ENCODE assay signal across 10 cellular contexts in genomic region chr21:25999935-26000582, GRCh38.
A peak's percentile ranks its signal among the peaks of the same experiment; 100 is the strongest.
DNase-seq lines count a peak whose midpoint lies in the region; ATAC-seq lines count a peak whose summit lies in the region.
"Had no signal": no experiment of that assay in that cellular context is flagged by ENCODE, and none has a peak within 500 bp of the region (broad histone marks: within the 10 kb centered on the region; RNA-seq: fewer than 3 reads in every experiment).

No MANE protein-coding gene starts in this region.

- H3K36me3 Mint-ChIP-seq in T-helper 2 cell treated with Interferon-gamma antibody and Interleukin-4, amounts not matched to agents 5 μg/mL and 100 μg/mL, for 36 hours (ENCODE audit: low read depth), result no peaks in the 10 kb centered on the region
- H3K36me3 Mint-ChIP-seq in stimulated activated naive CD8-positive, alpha-beta T cell treated with anti-CD3 and anti-CD28 coated beads, Interleukin-15, Interleukin-2, amounts not matched to agents 100 ng/mL and 50 ng/mL, for 24 hours (ENCODE audit: low read depth), result no peaks in the 10 kb centered on the region

- DNase-seq in T-helper 2 cell treated with Interferon-gamma antibody and Interleukin-4, amounts not matched to agents 5 μg/mL and 100 μg/mL, for 36 hours (ENCODE audit: low spot score), result no peak
- DNase-seq in activated effector memory CD4-positive, alpha-beta T cell treated with Interleukin-2 at 50 U/mL for 16 hours, result peak; percentile 12
- peak; percentile 38 to 58 for DNase-seq in left colon
- DNase-seq: brain microvascular endothelial cell, mammary epithelial cell, NCI-H146 had no signal

- H3K27me3 Mint-ChIP-seq in T-helper 2 cell treated with Interferon-gamma antibody and Interleukin-4, amounts not matched to agents 5 μg/mL and 100 μg/mL, for 36 hours (ENCODE audit: low read depth), result no peaks in the 10 kb centered on the region
- H3K27me3 Mint-ChIP-seq in stimulated activated naive CD8-positive, alpha-beta T cell treated with anti-CD3 and anti-CD28 coated beads, Interleukin-15, Interleukin-2, amounts not matched to agents 100 ng/mL and 50 ng/mL, for 24 hours, result no peaks in the 10 kb centered on the region

- H3K9me3 Mint-ChIP-seq in T-helper 2 cell treated with Interferon-gamma antibody and Interleukin-4, amounts not matched to agents 5 μg/mL and 100 μg/mL, for 36 hours, result no peaks in the 10 kb centered on the region
- no peaks in the 10 kb centered on the region for H3K9me3 Mint-ChIP-seq in stimulated activated naive CD8-positive, alpha-beta T cell treated with anti-CD3 and anti-CD28 coated beads, Interleukin-15, Interleukin-2, amounts not matched to agents 100 ng/mL and 50 ng/mL, for 24 hours

- peak overlapping the region; percentile 15 for H3K27ac Mint-ChIP-seq in T-helper 2 cell treated with Interferon-gamma antibody and Interleukin-4, amounts not matched to agents 5 μg/mL and 100 μg/mL, for 36 hours
- no peak overlapping the region for H3K27ac Mint-ChIP-seq in stimulated activated naive CD8-positive, alpha-beta T cell treated with anti-CD3 and anti-CD28 coated beads, Interleukin-15, Interleukin-2, amounts not matched to agents 100 ng/mL and 50 ng/mL, for 24 hours

- peak overlapping the region; percentile 43 for H3K4me3 Mint-ChIP-seq in T-helper 2 cell treated with Interferon-gamma antibody and Interleukin-4, amounts not matched to agents 5 μg/mL and 100 μg/mL, for 36 hours
- peak overlapping the region; percentile 33 for H3K4me3 Mint-ChIP-seq in stimulated activated naive CD8-positive, alpha-beta T cell treated with anti-CD3 and anti-CD28 coated beads, Interleukin-15, Interleukin-2, amounts not matched to agents 100 ng/mL and 50 ng/mL, for 24 hours

- ATAC-seq in left colon (peak; percentile 56), HG03045 (IDR thresholded peaks at IDR 0.05; ENCODE audit: unreplicated experiment) (no peak), HG02938 (IDR thresholded peaks at IDR 0.05; ENCODE audit: unreplicated experiment) (no peak), HG03097 (IDR thresholded peaks at IDR 0.05; ENCODE audit: low FRiP score, unreplicated experiment) (no peak)

- H3K4me1 Mint-ChIP-seq in T-helper 2 cell treated with Interferon-gamma antibody and Interleukin-4, amounts not matched to agents 5 μg/mL and 100 μg/mL, for 36 hours (ENCODE audit: low read depth), result peaks cover 9% of the 10 kb centered on the region
- peaks cover 4% of the 10 kb centered on the region for H3K4me1 Mint-ChIP-seq in stimulated activated naive CD8-positive, alpha-beta T cell treated with anti-CD3 and anti-CD28 coated beads, Interleukin-15, Interleukin-2, amounts not matched to agents 100 ng/mL and 50 ng/mL, for 24 hours (ENCODE audit: low read depth)

- intact Hi-C loops in left colon (cut with DNase I, micrococcal nuclease), result no loop called here
